Comparison of ENCODE assay signal across 1 cellular context in genomic region chr17:45132569-45133463, GRCh38.
TF ChIP-seq lines count a peak whose summit lies in the region.

No MANE protein-coding gene starts in this region.

TF ChIP-seq in K562, 482 proteins besides CTCF, POLR2A, EP300 and RAD21 (continued from another document and continues in another):
- TF ChIP-seq ZBTB33 (CRISPR knock-in tag; IDR thresholded peaks at IDR 0.05) (peak; percentile 73), ZSCAN32 (CRISPR knock-in tag; IDR thresholded peaks at IDR 0.05) (no peak), ZNF274 (IDR thresholded peaks at IDR 0.05; ENCODE audit: borderline replicate concordance, low read depth, low read length) (no peak), HDAC8 (tag; IDR thresholded peaks at IDR 0.05) (0 out of 2 replicates have a peak, but pooled peaks have one; percentile 26), BHLHE40 (IDR thresholded peaks at IDR 0.05; ENCODE audit: low read length) (0 out of 2 replicates have a peak, but pooled peaks have one; percentile 19), KAT8 (IDR thresholded peaks at IDR 0.05; ENCODE audit: low read depth) (no peak), UBTF (IDR thresholded peaks at IDR 0.05; ENCODE audit: borderline replicate concordance in 1 of 2, low read depth in 2 of 2, low read length in 2 of 2) (0 out of 4 replicates have a peak, but pooled peaks of 1 of the 2 experiments have one; percentile 3), BCOR (IDR thresholded peaks at IDR 0.05) (0 out of 2 replicates have a peak, but pooled peaks have one; percentile 43), ZBED1 (IDR thresholded peaks at IDR 0.05) (no peak), MCM5 (IDR thresholded peaks at IDR 0.05; ENCODE audit: low read depth) (no peak), ELF2 (CRISPR knock-in tag; IDR thresholded peaks at IDR 0.05) (no peak), ASH1L (IDR thresholded peaks at IDR 0.05; ENCODE audit: borderline replicate concordance, low read depth, partially characterized antibody) (no peak), ID3 (CRISPR knock-in tag; IDR thresholded peaks at IDR 0.05) (no peak), ID3 (tag; IDR thresholded peaks at IDR 0.05) (peak; percentile 46; the same call in 1 of the 2 replicates), KDM5B (IDR thresholded peaks at IDR 0.05; ENCODE audit: insufficient replicate concordance, low read depth, low read length) (peak; percentile 24), NELFE (IDR thresholded peaks at IDR 0.05; ENCODE audit: insufficient read depth, insufficient read length) (no peak), HDAC3 (IDR thresholded peaks at IDR 0.05; ENCODE audit: borderline replicate concordance, partially characterized antibody) (no peak), MNT (conservative IDR thresholded peaks at IDR 0.05) (peak; percentile 22 to 33; a peak in 2 of 4 replicates), FOS (IDR thresholded peaks at IDR 0.05; ENCODE audit: extremely low read depth, insufficient read length) (no peak), NUFIP1 (IDR thresholded peaks at IDR 0.05; ENCODE audit: partially characterized antibody) (no peak), TAF15 (IDR thresholded peaks at IDR 0.05; ENCODE audit: low read depth, low read length) (no peak), EP400 (IDR thresholded peaks at IDR 0.05) (peak; percentile 28; the same call in 1 of the 2 replicates), E2F6 (IDR thresholded peaks at IDR 0.05; ENCODE audit: borderline replicate concordance in 1 of 2, extremely low read depth in 1 of 2, insufficient read depth in 1 of 2, insufficient read length in 1 of 2, low read depth in 1 of 2, low read length in 1 of 2, poor library complexity in 1 of 2, severe bottlenecking in 1 of 2) (peak in 1 of 2 experiments; percentile 8), E2F5 (CRISPR knock-in tag; IDR thresholded peaks at IDR 0.05) (0 out of 2 replicates have a peak, but pooled peaks have one; percentile 59), JUND (IDR thresholded peaks at IDR 0.05; ENCODE audit: borderline replicate concordance, low read depth, low read length) (peak; percentile 61), JUND (tag; IDR thresholded peaks at IDR 0.05; ENCODE audit: borderline replicate concordance, low read depth, low read length) (peak; percentile 81; the same call in 2 of the 3 replicates), NRF1 (conservative IDR thresholded peaks at IDR 0.05 in 1 of 2, IDR thresholded peaks at IDR 0.05 in 1 of 2) (peak; percentile 17 to 26; a peak in 3 of 4 replicates), SUPT5H (IDR thresholded peaks at IDR 0.05) (peak; percentile 55), TCF3 (CRISPR knock-in tag; IDR thresholded peaks at IDR 0.05) (0 out of 2 replicates have a peak, but pooled peaks have one; percentile 14), ZNF707 (CRISPR knock-in tag; conservative IDR thresholded peaks at IDR 0.05) (no peak), ZNF507 (tag; conservative IDR thresholded peaks at IDR 0.05) (no peak), ELF4 (CRISPR knock-in tag; IDR thresholded peaks at IDR 0.05) (no peak), HIVEP1 (CRISPR knock-in tag; IDR thresholded peaks at IDR 0.05) (no peak), HNRNPL (IDR thresholded peaks at IDR 0.05; ENCODE audit: low read depth, low read length) (peak; percentile 80), RBBP5 (IDR thresholded peaks at IDR 0.05; ENCODE audit: borderline replicate concordance, insufficient read depth, low read length, poor library complexity, severe bottlenecking) (peak; percentile 34), NR4A1 (CRISPR knock-in tag; IDR thresholded peaks at IDR 0.05) (peak; percentile 54; the same call in 1 of the 2 replicates), NR4A1 (tag; IDR thresholded peaks at IDR 0.05) (no peak), HMG20B (CRISPR knock-in tag; IDR thresholded peaks at IDR 0.05) (no peak), POLR3A (IDR thresholded peaks at IDR 0.05; ENCODE audit: borderline replicate concordance, extremely low read depth, insufficient read depth, insufficient read length) (no peak), NFIC (IDR thresholded peaks at IDR 0.05) (0 out of 2 replicates have a peak, but pooled peaks have one; percentile 9), SP1 (CRISPR knock-in tag; IDR thresholded peaks at IDR 0.05) (peak; percentile 76), ZNF589 (CRISPR knock-in tag; IDR thresholded peaks at IDR 0.05; ENCODE audit: low read depth) (no peak), COPS2 (conservative IDR thresholded peaks at IDR 0.05) (no peak), HNRNPUL1 (IDR thresholded peaks at IDR 0.05; ENCODE audit: low read length) (no peak), SOX6 (IDR thresholded peaks at IDR 0.05) (no peak), GTF3C2 (IDR thresholded peaks at IDR 0.05; ENCODE audit: borderline replicate concordance, extremely low read depth, insufficient read length) (peak; percentile 9), LCOR (CRISPR knock-in tag; IDR thresholded peaks at IDR 0.05) (no peak), XRCC5 (IDR thresholded peaks at IDR 0.05; ENCODE audit: low read depth, low read length) (peak; percentile 79; the same call in 1 of the 2 replicates), ZNF263 (CRISPR knock-in tag; IDR thresholded peaks at IDR 0.05; ENCODE audit: borderline replicate concordance) (0 out of 2 replicates have a peak, but pooled peaks have one; percentile 26), REST (CRISPR knock-in tag; IDR thresholded peaks at IDR 0.05; ENCODE audit: low read depth) (no peak), E2F8 (IDR thresholded peaks at IDR 0.05; ENCODE audit: low read depth, partially characterized antibody) (no peak)
